Comparison of ENCODE assay signal across 14 cellular contexts in genomic region chr14:69662636-69663321, GRCh38. TPM values are rescaled to one million over a fixed set of nuclear protein-coding genes. Genes with fewer than 3 reads are reported as not detected.
DNase-seq lines count a peak whose midpoint lies in the region; ATAC-seq, FAIRE-seq and TF ChIP-seq lines count a peak whose summit lies in the region.
"Had no signal": no experiment of that assay in that cellular context is flagged by ENCODE, and none has a peak within 500 bp of the region (broad histone marks: within the 10 kb centered on the region; RNA-seq: fewer than 3 reads in every experiment).

No MANE protein-coding gene starts in this region.

- no peaks in the 10 kb centered on the region for H3K79me2 ChIP-seq in neural progenitor cell (ENCODE audit: low read depth)

- no peaks in the 10 kb centered on the region for H3K9me3 Mint-ChIP-seq in chondrocyte (ENCODE audit: low read depth)
- H3K9me3 Mint-ChIP-seq in neural progenitor cell: peaks cover 2% of the 10 kb centered on the region

- H3K9me3 ChIP-seq in neural progenitor cell (ENCODE audit: low read depth) (no peaks in the 10 kb centered on the region), pancreas (no peaks in the 10 kb centered on the region)

- TF ChIP-seq CTCF in 22Rv1 (IDR thresholded peaks at IDR 0.05) (no peak), chondrocyte (IDR thresholded peaks at IDR 0.05) (no peak), neural progenitor cell (IDR thresholded peaks at IDR 0.05) (no peak), pancreas (IDR thresholded peaks at IDR 0.05) (no peak)

- peaks cover 6% of the 10 kb centered on the region for H3K36me3 Mint-ChIP-seq in chondrocyte (ENCODE audit: low read depth)
- H3K36me3 Mint-ChIP-seq in neural progenitor cell: peaks cover 5% of the 10 kb centered on the region

- peak overlapping the region; percentile 16 for H3K9ac ChIP-seq in neural progenitor cell

- no peak overlapping the region for H2AFZ ChIP-seq in neural progenitor cell (replicated peaks)

- H3F3A ChIP-seq in neural progenitor cell (ENCODE audit: low read depth): peaks cover 4% of the 10 kb centered on the region

- H3K4me2 ChIP-seq in neural progenitor cell: no peak overlapping the region

- no peak overlapping the region for H3K4me3 Mint-ChIP-seq in chondrocyte (ENCODE audit: unreplicated experiment)
- H3K4me3 Mint-ChIP-seq in neural progenitor cell: no peak overlapping the region

- H3K4me1 Mint-ChIP-seq in chondrocyte (ENCODE audit: low read depth): peaks cover 77% of the 10 kb centered on the region
- peaks cover 14% of the 10 kb centered on the region for H3K4me1 Mint-ChIP-seq in neural progenitor cell

- no peak for FAIRE-seq in pancreas (lab: Jason Lieb, UNC)
- FAIRE-seq: GM12878, islet of Langerhans had no signal

- H3K4me1 ChIP-seq in neural progenitor cell (peaks cover 28% of the 10 kb centered on the region), pancreas (peaks cover 40 to 76% (median 50%) of the 10 kb centered on the region in 3 donors)

- H3K27ac Mint-ChIP-seq in chondrocyte (ENCODE audit: unreplicated experiment) (peak overlapping the region; percentile 68), neural progenitor cell (no peak overlapping the region)

- ATAC-seq in HG02981 (IDR thresholded peaks at IDR 0.05; ENCODE audit: unreplicated experiment) (no peak), pancreas (no peak)
- ATAC-seq: GM12878 had no signal

- H3K27me3 ChIP-seq in neural progenitor cell: no peaks in the 10 kb centered on the region
- H3K27me3 ChIP-seq in pancreas: no peaks in the 10 kb centered on the region

- peaks cover 8% of the 10 kb centered on the region for H4K20me1 ChIP-seq in neural progenitor cell (ENCODE audit: low read depth)

- DNase-seq in GM03348 (ENCODE audit: low spot score) (peak; percentile 25), chondrocyte (ENCODE audit: low spot score) (no peak), neural progenitor cell (ENCODE audit: low spot score) (no peak), CD1c-positive myeloid dendritic cell (ENCODE audit: extremely low spot score) (no peak), nucleus accumbens (lab: John Stamatoyannopoulos, UW) (no peak), pancreas (no peak)
- DNase-seq: activated CD4-positive, alpha-beta T cell treated with anti-CD3 and anti-CD28 coated beads for 48 hours; amygdala; Calu3; NCI-H526 had no signal

- H3K27ac ChIP-seq in 22Rv1: peak overlapping the region; percentile 29; the same call in 1 of the 2 replicates
- no peak overlapping the region for H3K27ac ChIP-seq in neural progenitor cell
- peak overlapping the region in 2 of 4 donors; percentile 51 to 67 for H3K27ac ChIP-seq in pancreas

- WGBS in pancreas, 2 donors: 57 to 60% methylated on average over 2 of the region's 2 CpGs

- H3K36me3 ChIP-seq in neural progenitor cell (no peaks in the 10 kb centered on the region), pancreas (peaks cover 0 to 3% (median 0%) of the 10 kb centered on the region in 3 donors)

- no peak overlapping the region for H3K4me3 ChIP-seq in neural progenitor cell
- no peak overlapping the region for H3K4me3 ChIP-seq in pancreas
- H3K4me3 ChIP-seq: GM12878 had no signal

- intact Hi-C loops in pancreas (cut with DNase I): loop anchor here in 1 of 3 donors (10.0 kb wide), 1 partner anchor 52 kb away; no protein-coding TSS in a partner anchor

- H3K27me3 Mint-ChIP-seq in chondrocyte (ENCODE audit: low read depth) (no peaks in the 10 kb centered on the region), neural progenitor cell (ENCODE audit: insufficient read depth, low read depth) (peaks cover 5% of the 10 kb centered on the region)

RNA-seq across cellular contexts. Expression of gene SUSD6, which starts 51.4 kb away (rescaled TPM):
- total RNA-seq in chondrocyte (49.1 to 51.6 TPM (median 49.3 TPM) in 3 replicates), neural progenitor cell (ENCODE audit: low replicate concordance) (6.3 and 9.2 TPM in 2 replicates), pancreas (10 to 100 TPM; 17.8 to 41.9 (median 22.8) TPM)
- 10 to 100 TPM in 1 of 2 donors, 1 to 10 TPM in 1; 8.9 to 12.2 TPM for polyA plus RNA-seq in pancreas
